In the genomic region with DNA sequence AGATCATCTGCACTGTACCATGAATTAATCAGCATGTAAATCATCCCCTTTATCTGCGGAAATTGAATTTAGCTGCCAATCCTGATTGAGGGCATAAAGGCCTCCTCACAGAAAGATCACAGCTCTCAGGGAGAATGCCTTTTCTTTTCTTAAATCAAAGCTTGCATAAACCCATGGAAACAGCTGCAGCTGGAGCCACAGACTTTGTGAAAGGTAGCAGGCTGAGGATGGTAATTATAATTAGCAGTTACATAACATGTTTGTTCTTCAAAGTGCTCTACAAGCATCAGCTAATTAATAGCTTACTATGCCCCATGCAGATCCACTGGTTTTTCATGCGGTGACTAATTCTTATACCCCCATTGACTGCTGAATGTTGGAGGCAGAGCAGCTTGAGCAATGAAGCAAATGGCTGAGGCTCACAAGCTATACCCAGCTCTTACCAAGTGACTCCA, we compare ENCODE assay signal across 1 cellular context.
TF ChIP-seq lines count a peak whose summit lies in the region.

No MANE protein-coding gene starts in this region.

TF ChIP-seq in SK-N-SH treated with all-trans-retinoic acid at 6 μM for 48 hours, 23 proteins besides CTCF, POLR2A, EP300 and RAD21 (continued from another document):
- TF ChIP-seq, protein P1, sequence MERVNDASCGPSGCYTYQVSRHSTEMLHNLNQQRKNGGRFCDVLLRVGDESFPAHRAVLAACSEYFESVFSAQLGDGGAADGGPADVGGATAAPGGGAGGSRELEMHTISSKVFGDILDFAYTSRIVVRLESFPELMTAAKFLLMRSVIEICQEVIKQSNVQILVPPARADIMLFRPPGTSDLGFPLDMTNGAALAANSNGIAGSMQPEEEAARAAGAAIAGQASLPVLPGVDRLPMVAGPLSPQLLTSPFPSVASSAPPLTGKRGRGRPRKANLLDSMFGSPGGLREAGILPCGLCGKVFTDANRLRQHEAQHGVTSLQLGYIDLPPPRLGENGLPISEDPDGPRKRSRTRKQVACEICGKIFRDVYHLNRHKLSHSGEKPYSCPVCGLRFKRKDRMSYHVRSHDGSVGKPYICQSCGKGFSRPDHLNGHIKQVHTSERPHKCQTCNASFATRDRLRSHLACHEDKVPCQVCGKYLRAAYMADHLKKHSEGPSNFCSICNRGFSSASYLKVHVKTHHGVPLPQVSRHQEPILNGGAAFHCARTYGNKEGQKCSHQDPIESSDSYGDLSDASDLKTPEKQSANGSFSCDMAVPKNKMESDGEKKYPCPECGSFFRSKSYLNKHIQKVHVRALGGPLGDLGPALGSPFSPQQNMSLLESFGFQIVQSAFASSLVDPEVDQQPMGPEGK (CRISPR knock-in tag; IDR thresholded peaks at IDR 0.05; ENCODE audit: borderline replicate concordance): no peak
- no peak for TF ChIP-seq CSDC2 (CRISPR knock-in tag; IDR thresholded peaks at IDR 0.05)
- TF ChIP-seq ZNF565 (CRISPR knock-in tag; conservative IDR thresholded peaks at IDR 0.05; ENCODE audit: low read depth): no peak
- TF ChIP-seq, protein P2, sequence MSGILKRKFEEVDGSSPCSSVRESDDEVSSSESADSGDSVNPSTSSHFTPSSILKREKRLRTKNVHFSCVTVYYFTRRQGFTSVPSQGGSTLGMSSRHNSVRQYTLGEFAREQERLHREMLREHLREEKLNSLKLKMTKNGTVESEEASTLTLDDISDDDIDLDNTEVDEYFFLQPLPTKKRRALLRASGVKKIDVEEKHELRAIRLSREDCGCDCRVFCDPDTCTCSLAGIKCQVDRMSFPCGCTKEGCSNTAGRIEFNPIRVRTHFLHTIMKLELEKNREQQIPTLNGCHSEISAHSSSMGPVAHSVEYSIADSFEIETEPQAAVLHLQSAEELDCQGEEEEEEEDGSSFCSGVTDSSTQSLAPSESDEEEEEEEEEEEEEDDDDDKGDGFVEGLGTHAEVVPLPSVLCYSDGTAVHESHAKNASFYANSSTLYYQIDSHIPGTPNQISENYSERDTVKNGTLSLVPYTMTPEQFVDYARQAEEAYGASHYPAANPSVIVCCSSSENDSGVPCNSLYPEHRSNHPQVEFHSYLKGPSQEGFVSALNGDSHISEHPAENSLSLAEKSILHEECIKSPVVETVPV (CRISPR knock-in tag; IDR thresholded peaks at IDR 0.05): no peak
- TF ChIP-seq TOX (CRISPR knock-in tag; IDR thresholded peaks at IDR 0.05; ENCODE audit: borderline replicate concordance): no peak
- no peak for TF ChIP-seq ZFP30 (CRISPR knock-in tag; IDR thresholded peaks at IDR 0.05)
- TF ChIP-seq ZC3H10 (CRISPR knock-in tag; IDR thresholded peaks at IDR 0.05): no peak
- no peak for TF ChIP-seq RARB (CRISPR knock-in tag; IDR thresholded peaks at IDR 0.05)
